ENCODE assay signal across 11 cellular contexts in genomic region chr1:243505986-243506689, GRCh38.
DNase-seq lines count a peak whose midpoint lies in the region; ATAC-seq and TF ChIP-seq lines count a peak whose summit lies in the region.
"Had no signal": no experiment of that assay in that cellular context is flagged by ENCODE, and none has a peak within 500 bp of the region (broad histone marks: within the 10 kb centered on the region; RNA-seq: fewer than 3 reads in every experiment).

No MANE protein-coding gene starts in this region.

- H3K23ac ChIP-seq in mesenchymal stem cell (ENCODE audit: low read length in 2 of 2), result no peak overlapping the region

- ATAC-seq in GM18870 (IDR thresholded peaks at IDR 0.05; ENCODE audit: unreplicated experiment) (peak; percentile 37), HG02623 (IDR thresholded peaks at IDR 0.05; ENCODE audit: unreplicated experiment) (peak; percentile 54), T-helper 17 cell (peak; percentile 27)
- peak in 1 of 2 donors; percentile 54 for ATAC-seq in natural killer cell treated with Interleukin-12 subunit alpha and Interleukin-12 subunit beta and Interleukin-15 and Interleukin-18, amount 100 ng/mL, for 72 hours

- CTCF ChIA-PET in HEK293T (lab: Yijun Ruan, JAX), result interaction anchor here (0.9 kb wide), 1 partner anchor 235 kb away, joined by 3 read pairs; no protein-coding TSS in a partner anchor

- H2AFZ ChIP-seq in mesenchymal stem cell (ENCODE audit: low read depth, low read length), result no peak overlapping the region

- peak overlapping the region; percentile 16 for H3K27ac Mint-ChIP-seq in T-helper 17 cell
- H3K27ac Mint-ChIP-seq in natural killer cell treated with Interleukin-12 subunit alpha and Interleukin-12 subunit beta and Interleukin-15 and Interleukin-18, amount 100 ng/mL, for 72 hours, result peak overlapping the region; percentile 43 to 78

- H4K8ac ChIP-seq in mesenchymal stem cell (ENCODE audit: low read length), result no peak overlapping the region

- no peaks in the 10 kb centered on the region for H3K9me3 Mint-ChIP-seq in natural killer cell treated with Interleukin-12 subunit alpha and Interleukin-12 subunit beta and Interleukin-15 and Interleukin-18, amount 100 ng/mL, for 72 hours

- H2BK12ac ChIP-seq in mesenchymal stem cell (ENCODE audit: low read length in 2 of 2), result no peak overlapping the region

- no peak overlapping the region for H3K14ac ChIP-seq in mesenchymal stem cell (ENCODE audit: low read length in 2 of 2)

- H3K36me3 ChIP-seq in mesenchymal stem cell (ENCODE audit: control insufficient read depth in 1 of 2, insufficient read depth in 2 of 2, low read depth in 1 of 2, low read length in 2 of 2), result peaks cover 25 to 38% of the 10 kb centered on the region in 2 experiments

- H2BK15ac ChIP-seq in mesenchymal stem cell (ENCODE audit: low read depth, poor library complexity, severe bottlenecking), result no peak overlapping the region

- H3K4ac ChIP-seq in mesenchymal stem cell (ENCODE audit: low read depth in 1 of 2, low read length in 2 of 2), result no peak overlapping the region

- no peak overlapping the region for H3K4me2 ChIP-seq in mesenchymal stem cell (ENCODE audit: low read length, poor library complexity, severe bottlenecking)

- H3K9me3 ChIP-seq in T-helper 17 cell (ENCODE audit: control insufficient read depth, low read length, poor library complexity, severe bottlenecking) (no peaks in the 10 kb centered on the region), mesenchymal stem cell (ENCODE audit: control insufficient read depth, low read length) (no peaks in the 10 kb centered on the region)

- H2BK120ac ChIP-seq in mesenchymal stem cell (ENCODE audit: low read depth, low read length), result no peak overlapping the region

- DNase-seq in T-helper 17 cell (no peak), HEK293T (ENCODE audit: extremely low spot score) (no peak), HK-2 (ENCODE audit: unreplicated experiment) (no peak), SW 1271 (lab: John Stamatoyannopoulos, UW) (no peak), mesenchymal stem cell (no peak)
- DNase-seq in natural killer cell treated with Interleukin-12 subunit alpha and Interleukin-12 subunit beta and Interleukin-15 and Interleukin-18, amount 100 ng/mL, for 72 hours (ENCODE audit: low spot score), result no peak
- DNase-seq: NCI-H446 treated with DMSO at 0.1 percent for 48 hours, retina, WERI-Rb-1 had no signal

- no peak overlapping the region for H2BK5ac ChIP-seq in mesenchymal stem cell (ENCODE audit: low read depth, low read length, poor library complexity, severe bottlenecking)

- peaks cover 11% of the 10 kb centered on the region for H3K4me1 Mint-ChIP-seq in T-helper 17 cell
- H3K4me1 Mint-ChIP-seq in natural killer cell treated with Interleukin-12 subunit alpha and Interleukin-12 subunit beta and Interleukin-15 and Interleukin-18, amount 100 ng/mL, for 72 hours (ENCODE audit: low read depth in 2 of 2), result peaks cover 39 to 45% of the 10 kb centered on the region in 2 donors

- H3K4me3 Mint-ChIP-seq in T-helper 17 cell, result no peak overlapping the region
- peak overlapping the region; percentile 11 for H3K4me3 Mint-ChIP-seq in natural killer cell treated with Interleukin-12 subunit alpha and Interleukin-12 subunit beta and Interleukin-15 and Interleukin-18, amount 100 ng/mL, for 72 hours

- no peak overlapping the region for H4K91ac ChIP-seq in mesenchymal stem cell (ENCODE audit: low read length)

- peaks cover 7% of the 10 kb centered on the region for H3K36me3 Mint-ChIP-seq in T-helper 17 cell (ENCODE audit: low read depth)
- H3K36me3 Mint-ChIP-seq in natural killer cell treated with Interleukin-12 subunit alpha and Interleukin-12 subunit beta and Interleukin-15 and Interleukin-18, amount 100 ng/mL, for 72 hours, result peaks cover 13% of the 10 kb centered on the region

- no peak overlapping the region for H2AK5ac ChIP-seq in mesenchymal stem cell (ENCODE audit: low read length, severe bottlenecking)

- no peaks in the 10 kb centered on the region for H3K27me3 Mint-ChIP-seq in T-helper 17 cell
- no peaks in the 10 kb centered on the region for H3K27me3 Mint-ChIP-seq in natural killer cell treated with Interleukin-12 subunit alpha and Interleukin-12 subunit beta and Interleukin-15 and Interleukin-18, amount 100 ng/mL, for 72 hours

- H3K79me1 ChIP-seq in mesenchymal stem cell (replicated peaks; ENCODE audit: low read length, poor library complexity, severe bottlenecking), result peaks cover 2% of the 10 kb centered on the region

- H3K4me3 ChIP-seq in mesenchymal stem cell (ENCODE audit: insufficient read depth in 1 of 2, low read depth in 1 of 2, low read length in 2 of 2), result no peak overlapping the region

- H3K9ac ChIP-seq in mesenchymal stem cell (ENCODE audit: low read length), result no peak overlapping the region

- no peak overlapping the region for H3K27ac ChIP-seq in mesenchymal stem cell (ENCODE audit: low read length, poor library complexity, severe bottlenecking)
- H3K27ac ChIP-seq: WERI-Rb-1 had no signal

- H3K27me3 ChIP-seq in mesenchymal stem cell (ENCODE audit: control insufficient read depth in 1 of 2, insufficient read depth in 1 of 2, low read length in 2 of 2), result no peaks in the 10 kb centered on the region

- peaks cover 2% of the 10 kb centered on the region for H3K4me1 ChIP-seq in mesenchymal stem cell (ENCODE audit: control insufficient read depth, insufficient read depth, low read depth, low read length)

- H3K18ac ChIP-seq in mesenchymal stem cell (ENCODE audit: low read depth in 1 of 2, low read length in 2 of 2), result no peak overlapping the region

- POLR2A ChIA-PET in HEK293T (lab: Yijun Ruan, JAX), result no interaction called here

- 93% methylated on average over 10 of the region's 10 CpGs for WGBS in mesenchymal stem cell

TF ChIP-seq in HEK293T, 16 proteins besides CTCF, POLR2A, EP300 and RAD21:
- TF ChIP-seq ARNT (IDR thresholded peaks at IDR 0.05) (no peak), HDGF (IDR thresholded peaks at IDR 0.05; ENCODE audit: borderline replicate concordance) (no peak), FOXA1 (IDR thresholded peaks at IDR 0.05) (no peak), CTBP1 (IDR thresholded peaks at IDR 0.05; ENCODE audit: borderline replicate concordance) (no peak), SP1 (IDR thresholded peaks at IDR 0.05) (no peak), L3MBTL2 (conservative IDR thresholded peaks at IDR 0.05) (no peak), BHLHE40 (IDR thresholded peaks at IDR 0.05; ENCODE audit: borderline replicate concordance) (no peak), SUZ12 (IDR thresholded peaks at IDR 0.05) (no peak), LEF1 (IDR thresholded peaks at IDR 0.05; ENCODE audit: borderline replicate concordance) (no peak), FOXM1 (IDR thresholded peaks at IDR 0.05; ENCODE audit: borderline replicate concordance) (no peak), TARDBP (IDR thresholded peaks at IDR 0.05) (no peak), PKNOX1 (IDR thresholded peaks at IDR 0.05) (no peak), FOXK2 (IDR thresholded peaks at IDR 0.05) (no peak), ZNF384 (IDR thresholded peaks at IDR 0.05) (no peak), ELF4 (IDR thresholded peaks at IDR 0.05) (no peak), NFRKB (IDR thresholded peaks at IDR 0.05) (no peak)
